In genomic region chr17:68288375-68288774, GRCh38 we compare ENCODE assay signal across 10 cellular contexts. TPM values are rescaled to one million over a fixed set of nuclear protein-coding genes. Genes with fewer than 3 reads are reported as not detected.
A peak's percentile ranks its signal among the peaks of the same experiment; 100 is the strongest.
DNase-seq lines count a peak whose midpoint lies in the region; ATAC-seq, FAIRE-seq and TF ChIP-seq lines count a peak whose summit lies in the region.
"Had no signal": no experiment of that assay in that cellular context is flagged by ENCODE, and none has a peak within 500 bp of the region (broad histone marks: within the 10 kb centered on the region; RNA-seq: fewer than 3 reads in every experiment).

No MANE protein-coding gene starts in this region.

- FAIRE-seq in frontal cortex (lab: Jason Lieb, UNC): no peak

- ATAC-seq in HG03571 (IDR thresholded peaks at IDR 0.05; ENCODE audit: unreplicated experiment): peak; percentile 21

- H3K4me3 ChIP-seq in osteoblast (ENCODE audit: insufficient read depth, low read length): no peak overlapping the region

- H3K36me3 Mint-ChIP-seq in activated CD4-positive, alpha-beta memory T cell treated with anti-CD3 and anti-CD28 coated beads for 36 hours: no peaks in the 10 kb centered on the region

- peaks cover 10% of the 10 kb centered on the region for H3K79me2 ChIP-seq in osteoblast (ENCODE audit: insufficient read depth, low read length)

- intact Hi-C loops in activated CD4-positive, alpha-beta memory T cell treated with anti-CD3 and anti-CD28 coated beads for 36 hours (cut with micrococcal nuclease): no loop called here

- no peak overlapping the region for H3K4me2 ChIP-seq in osteoblast (ENCODE audit: insufficient read depth, low read length)

- no peaks in the 10 kb centered on the region for H4K20me1 ChIP-seq in osteoblast (ENCODE audit: insufficient read depth, low read length)

- H3K4me3 Mint-ChIP-seq in activated CD4-positive, alpha-beta memory T cell treated with anti-CD3 and anti-CD28 coated beads for 36 hours: no peak overlapping the region

- no peak for TF ChIP-seq CTCF in osteoblast (IDR thresholded peaks at IDR 0.05; ENCODE audit: extremely low read depth, low read depth, low read length)

- H3K36me3 ChIP-seq in osteoblast (ENCODE audit: insufficient read depth, low read length): no peaks in the 10 kb centered on the region

- CTCF ChIA-PET in activated CD4-positive, alpha-beta memory T cell treated with anti-CD3 and anti-CD28 coated beads for 36 hours (lab: Charles Lee): interaction anchor here (0.8 to 3.0 kb wide), 9 partner anchors 9 to 177 kb away, joined by 3 to 17 read pairs (median 4); no protein-coding TSS in a partner anchor

- peak overlapping the region; percentile 94 for H3K27ac Mint-ChIP-seq in activated CD4-positive, alpha-beta memory T cell treated with anti-CD3 and anti-CD28 coated beads for 36 hours

- peaks cover 42% of the 10 kb centered on the region for H3K4me1 Mint-ChIP-seq in activated CD4-positive, alpha-beta memory T cell treated with anti-CD3 and anti-CD28 coated beads for 36 hours (ENCODE audit: low read depth)

- no peaks in the 10 kb centered on the region for H3K27me3 Mint-ChIP-seq in activated CD4-positive, alpha-beta memory T cell treated with anti-CD3 and anti-CD28 coated beads for 36 hours

- no peaks in the 10 kb centered on the region for H3K9me3 ChIP-seq in osteoblast (ENCODE audit: low read depth, low read length)

- no peak overlapping the region for H3K27ac ChIP-seq in osteoblast (ENCODE audit: low read depth, low read length)
- H3K27ac ChIP-seq: 22Rv1 had no signal

- H3K9me3 Mint-ChIP-seq in activated CD4-positive, alpha-beta memory T cell treated with anti-CD3 and anti-CD28 coated beads for 36 hours: no peaks in the 10 kb centered on the region

- peaks cover 25% of the 10 kb centered on the region for H3K4me1 ChIP-seq in osteoblast (ENCODE audit: insufficient read depth, low read length)

- no peaks in the 10 kb centered on the region for H3K27me3 ChIP-seq in osteoblast (ENCODE audit: insufficient read depth, low read length)

- peak overlapping the region; percentile 71 for H2AFZ ChIP-seq in osteoblast (ENCODE audit: low read length)

- POLR2A ChIA-PET in activated CD4-positive, alpha-beta memory T cell treated with anti-CD3 and anti-CD28 coated beads for 36 hours (lab: Charles Lee): interaction anchor here (1.6 kb wide), 1 partner anchor 111 kb away, joined by 3 read pairs; no protein-coding TSS in a partner anchor

- DNase-seq in SIG-M5 treated with dmso at 0.1 percent for 504 hours (lab: John Stamatoyannopoulos, UW; ENCODE audit: unreplicated experiment) (peak; percentile 78), SIG-M5 (lab: John Stamatoyannopoulos, UW) (no peak), osteoblast (ENCODE audit: insufficient read length, low spot score, missing footprints) (peak; percentile 83), hippocampal formation (lab: John Stamatoyannopoulos, UW) (no peak), frontal cortex (ENCODE audit: low spot score in 2 of 2) (no peak)
- DNase-seq in activated CD4-positive, alpha-beta memory T cell treated with anti-CD3 and anti-CD28 coated beads for 36 hours: no peak
- DNase-seq in stimulated activated CD4-positive, alpha-beta T cell treated with anti-CD3 and anti-CD28 coated beads, Interleukin-12 subunit alpha, Interleukin-12 subunit beta, amount 100 ng/mL, for 4 hours: no peak
- DNase-seq: NCI-H1092 had no signal

RNA-seq across cellular contexts. Expression of gene SLC16A6, which starts 2.6 kb away (rescaled TPM):
- 1 to 10 TPM; 3.5 to 3.6 TPM for total RNA-seq in activated CD4-positive, alpha-beta memory T cell treated with anti-CD3 and anti-CD28 coated beads for 36 hours
- 1.4 and 3.8 TPM in 2 replicates for total RNA-seq in osteoblast
- total RNA-seq in frontal cortex: 1.2 TPM

RNA-seq across cellular contexts. Expression of gene ARSG, which starts 2.9 kb away (rescaled TPM):
- 10 to 100 TPM in 1 of 2 experiments, 1 to 10 TPM in 1; 9.8 to 10.8 TPM for total RNA-seq in activated CD4-positive, alpha-beta memory T cell treated with anti-CD3 and anti-CD28 coated beads for 36 hours
- total RNA-seq in osteoblast (7.6 and 7.7 TPM in 2 replicates), frontal cortex (5.7 TPM)

RNA-seq across cellular contexts. Expression of gene AMZ2, which starts 40.5 kb away (rescaled TPM):
- 100 to 1,000 TPM; 134 to 146 TPM for total RNA-seq in activated CD4-positive, alpha-beta memory T cell treated with anti-CD3 and anti-CD28 coated beads for 36 hours
- 80.3 and 84.0 TPM in 2 replicates for total RNA-seq in osteoblast
- 75.4 TPM for total RNA-seq in frontal cortex

Comparison
In these comparisons a context has a peak if more than half of its experiments do, and no peak if none do; other contexts are left out.
1. DNase-seq: peak in SIG-M5 treated with dmso at 0.1 percent for 504 hours (single experiment) and osteoblast (single experiment); none in SIG-M5 (single experiment), activated CD4-positive, alpha-beta memory T cell treated with anti-CD3 and anti-CD28 coated beads for 36 hours (single experiment), hippocampal formation (0 of 2), frontal cortex (0 of 2) and stimulated activated CD4-positive, alpha-beta T cell treated with anti-CD3 and anti-CD28 coated beads, Interleukin-12 subunit alpha, Interleukin-12 subunit beta, amount 100 ng/mL, for 4 hours (single experiment).